1 cellular context compared by ENCODE assay signal in genomic region chr4:682490-683172, GRCh38.
A peak's percentile ranks its signal among the peaks of the same experiment; 100 is the strongest.
TF ChIP-seq lines count a peak whose summit lies in the region.

No MANE protein-coding gene starts in this region.

TF ChIP-seq in HepG2, 621 proteins besides CTCF, POLR2A, EP300 and RAD21:
- TF ChIP-seq ZBTB33 (CRISPR knock-in tag; IDR thresholded peaks at IDR 0.05) (no peak), HMGXB4 (CRISPR knock-in tag; IDR thresholded peaks at IDR 0.05; ENCODE audit: borderline replicate concordance in 1 of 2, low read depth in 1 of 2) (0 out of 4 replicates have a peak, but pooled peaks of 1 of the 2 experiments have one; percentile 15), ZNF543 (CRISPR knock-in tag; IDR thresholded peaks at IDR 0.05) (no peak), AGO2 (optimal IDR thresholded peaks at IDR 0.05; ENCODE audit: low read depth, low read length) (no peak), ZFX (CRISPR knock-in tag; IDR thresholded peaks at IDR 0.05; ENCODE audit: low read depth) (peak; percentile 20; the same call in 1 of the 2 replicates), MXD1 (CRISPR knock-in tag; IDR thresholded peaks at IDR 0.05) (0 out of 2 replicates have a peak, but pooled peaks have one; percentile 13), PHB2 (IDR thresholded peaks at IDR 0.05; ENCODE audit: partially characterized antibody) (no peak), KDM5B (CRISPR knock-in tag; IDR thresholded peaks at IDR 0.05; ENCODE audit: borderline replicate concordance) (no peak), HOXD1 (CRISPR knock-in tag; IDR thresholded peaks at IDR 0.05) (no peak), SUZ12 (IDR thresholded peaks at IDR 0.05; ENCODE audit: low read depth, low read length) (no peak), TMF1 (CRISPR knock-in tag; IDR thresholded peaks at IDR 0.05; ENCODE audit: low read depth) (no peak), PCBP2 (optimal IDR thresholded peaks at IDR 0.05; ENCODE audit: low read depth, low read length, poor library complexity, severe bottlenecking) (no peak), ZNF776 (CRISPR knock-in tag; IDR thresholded peaks at IDR 0.05) (no peak), ZNF687 (CRISPR knock-in tag; IDR thresholded peaks at IDR 0.05) (peak; percentile 2; the same call in 1 of the 2 replicates), JDP2 (CRISPR knock-in tag; IDR thresholded peaks at IDR 0.05; ENCODE audit: borderline replicate concordance) (no peak), MYNN (CRISPR knock-in tag; IDR thresholded peaks at IDR 0.05; ENCODE audit: low read depth) (no peak), ZNF550 (CRISPR knock-in tag; IDR thresholded peaks at IDR 0.05; ENCODE audit: borderline replicate concordance) (no peak), USF2 (IDR thresholded peaks at IDR 0.05; ENCODE audit: low read depth, low read length) (no peak), USF2 (CRISPR knock-in tag; IDR thresholded peaks at IDR 0.05; ENCODE audit: borderline replicate concordance) (no peak), RARG (CRISPR knock-in tag; IDR thresholded peaks at IDR 0.05; ENCODE audit: low read depth) (no peak), FOXC1 (CRISPR knock-in tag; IDR thresholded peaks at IDR 0.05; ENCODE audit: borderline replicate concordance) (0 out of 2 replicates have a peak, but pooled peaks have one; percentile 4), SALL1 (CRISPR knock-in tag; IDR thresholded peaks at IDR 0.05) (0 out of 2 replicates have a peak, but pooled peaks have one; percentile 21), ZNF841 (CRISPR knock-in tag; IDR thresholded peaks at IDR 0.05; ENCODE audit: borderline replicate concordance) (no peak), ZNF205 (CRISPR knock-in tag; IDR thresholded peaks at IDR 0.05) (no peak), KDM2A (CRISPR knock-in tag; IDR thresholded peaks at IDR 0.05; ENCODE audit: borderline replicate concordance, low read depth) (0 out of 2 replicates have a peak, but pooled peaks have one; percentile 27), ZNF564 (CRISPR knock-in tag; IDR thresholded peaks at IDR 0.05) (no peak), GABPA (IDR thresholded peaks at IDR 0.05; ENCODE audit: low read depth, low read length) (no peak), GABPA (CRISPR knock-in tag; IDR thresholded peaks at IDR 0.05; ENCODE audit: low read depth) (no peak), HDAC1 (CRISPR knock-in tag; IDR thresholded peaks at IDR 0.05) (no peak), ZNF691 (CRISPR knock-in tag; IDR thresholded peaks at IDR 0.05; ENCODE audit: borderline replicate concordance, low read depth) (peak; percentile 35; the same call in 1 of the 2 replicates), ZBTB20 (CRISPR knock-in tag; IDR thresholded peaks at IDR 0.05; ENCODE audit: borderline replicate concordance, low read depth) (no peak), IRF1 (CRISPR knock-in tag; IDR thresholded peaks at IDR 0.05; ENCODE audit: low read depth) (no peak), IRX3 (CRISPR knock-in tag; IDR thresholded peaks at IDR 0.05; ENCODE audit: borderline replicate concordance, low read depth) (no peak), ZNF33A (CRISPR knock-in tag; IDR thresholded peaks at IDR 0.05; ENCODE audit: borderline replicate concordance) (no peak)
